In genomic region chr15:57377478-57377847, GRCh38 we compare ENCODE assay signal across 9 cellular contexts. TPM values are rescaled to one million over a fixed set of nuclear protein-coding genes. Genes with fewer than 3 reads are reported as not detected.
DNase-seq lines count a peak whose midpoint lies in the region; ATAC-seq and TF ChIP-seq lines count a peak whose summit lies in the region.
"Had no signal": no experiment of that assay in that cellular context is flagged by ENCODE, and none has a peak within 500 bp of the region (broad histone marks: within the 10 kb centered on the region; RNA-seq: fewer than 3 reads in every experiment).

No MANE protein-coding gene starts in this region.

- no peak for TF ChIP-seq POLR2A in sigmoid colon (IDR thresholded peaks at IDR 0.05)

- H3K27ac Mint-ChIP-seq in Calu3 (ENCODE audit: unreplicated experiment) (no peak overlapping the region), neural crest cell (ENCODE audit: unreplicated experiment) (no peak overlapping the region)

- TF ChIP-seq CTCF in Calu3 (IDR thresholded peaks at IDR 0.05; ENCODE audit: unreplicated experiment) (no peak), neural crest cell (conservative IDR thresholded peaks at IDR 0.05) (no peak), sigmoid colon (IDR thresholded peaks at IDR 0.05) (no peak)

- peaks cover 0 to 4% of the 10 kb centered on the region in 2 donors for H3K4me1 ChIP-seq in esophagus (ENCODE audit: control insufficient read depth in 2 of 2, insufficient read depth in 2 of 2, low read length in 1 of 2)
- H3K4me1 ChIP-seq in sigmoid colon, result peaks cover 0 to 17% (median 12%) of the 10 kb centered on the region in 4 donors

- H3K27me3 Mint-ChIP-seq in Calu3 (ENCODE audit: unreplicated experiment) (peaks cover 39% of the 10 kb centered on the region), neural crest cell (ENCODE audit: low read depth) (peaks cover 53% of the 10 kb centered on the region)

- CTCF ChIA-PET in Calu3 (lab: Charles Lee), result interaction anchor here (0.6 to 3.7 kb wide), 6 partner anchors 18 to 158 kb away, joined by 3 to 45 read pairs (median 3); no protein-coding TSS in a partner anchor

- H3K9me3 Mint-ChIP-seq in Calu3 (ENCODE audit: low read depth, unreplicated experiment), result no peaks in the 10 kb centered on the region
- no peaks in the 10 kb centered on the region for H3K9me3 Mint-ChIP-seq in neural crest cell

- H3K36me3 Mint-ChIP-seq in Calu3 (ENCODE audit: insufficient read depth, unreplicated experiment) (peaks cover 16% of the 10 kb centered on the region), neural crest cell (ENCODE audit: low read depth) (no peaks in the 10 kb centered on the region)

- H3K27me3 ChIP-seq in esophagus (ENCODE audit: control insufficient read depth in 1 of 2, insufficient read depth in 2 of 2, low read length in 2 of 2) (no peaks in the 10 kb centered on the region), sigmoid colon (peaks cover 6 to 57% (median 16%) of the 10 kb centered on the region in 3 donors)

- H3K27ac ChIP-seq in esophagus (ENCODE audit: low read depth in 2 of 2, low read length in 1 of 2) (no peak overlapping the region), sigmoid colon (no peak overlapping the region)

- WGBS in esophagus, 2 donors, result 43 to 57% methylated on average over 4 of the region's 4 CpGs
- WGBS in sigmoid colon, 2 donors, result 23 to 68% methylated on average over 4 of the region's 4 CpGs

- TF ChIP-seq EP300 in sigmoid colon (IDR thresholded peaks at IDR 0.05), result no peak

- intact Hi-C loops in Calu3 (cut with micrococcal nuclease; ENCODE audit: unreplicated experiment) (loop anchor here (1.0 to 5.0 kb wide), 2 partner anchors 130 to 150 kb away; no protein-coding TSS in a partner anchor), sigmoid colon (cut with DNase I) (no loop called here)

- no peaks in the 10 kb centered on the region for H3K36me3 ChIP-seq in esophagus (ENCODE audit: control insufficient read depth in 2 of 2, insufficient read depth in 2 of 2, low read length in 1 of 2)
- no peaks in the 10 kb centered on the region for H3K36me3 ChIP-seq in sigmoid colon

- H3K9me3 ChIP-seq in esophagus (ENCODE audit: control insufficient read depth in 2 of 2, insufficient read depth in 1 of 2, low read depth in 1 of 2, low read length in 1 of 2) (no peaks in the 10 kb centered on the region), sigmoid colon (no peaks in the 10 kb centered on the region)

- H3K4me3 ChIP-seq in esophagus (ENCODE audit: low read depth in 1 of 2, low read length in 2 of 2) (peak overlapping the region; percentile 62 to 66), sigmoid colon (peak overlapping the region in 1 of 4 donors; percentile 73)

- peak; percentile 28 for DNase-seq in Calu3
- peak; percentile 37 for DNase-seq in NCI-H526 treated with DMSO at 0.1 percent for 48 hours (lab: John Stamatoyannopoulos, UW)
- no peak for DNase-seq in neural crest cell (ENCODE audit: low read depth, low spot score)
- DNase-seq in NCI-H1694 treated with DMSO at 0.1 percent for 48 hours (lab: John Stamatoyannopoulos, UW), result no peak
- DNase-seq in Ammon's horn (ENCODE audit: low spot score), result no peak
- DNase-seq in sigmoid colon, result no peak
- DNase-seq: NCI-H2029 had no signal

- no TSS peak for BruUV-seq in Calu3 (replicated peaks; lab: Mats Ljungman, UMichigan)

- H3K4me3 Mint-ChIP-seq in Calu3 (ENCODE audit: low read depth, unreplicated experiment) (peak overlapping the region; percentile 71), neural crest cell (peak overlapping the region; percentile 88)

- H3K4me1 Mint-ChIP-seq in Calu3 (ENCODE audit: low read depth, unreplicated experiment) (peaks cover 10% of the 10 kb centered on the region), neural crest cell (peaks cover 21% of the 10 kb centered on the region)

- ATAC-seq in HG03469 (IDR thresholded peaks at IDR 0.05; ENCODE audit: unreplicated experiment), result no peak

RNA-seq across cellular contexts. Expression of gene CGNL1, which starts 1.2 kb away (rescaled TPM):
- total RNA-seq in Calu3 (2022) (1.8 and 3.3 TPM in 2 replicates), neural crest cell (1.2 and 1.3 TPM in 2 replicates), sigmoid colon (1 to 10 TPM; 1.9 to 7.2 (median 3.4) TPM)
- polyA plus RNA-seq in esophagus (10 to 100 TPM in 1 of 2 donors, 1 to 10 TPM in 1; 6.7 to 16.8 TPM), sigmoid colon (1 to 10 TPM in 2 of 3 donors, under 1 TPM in 1; 0.69 to 2.4 (median 1.8) TPM)

Comparison
In these comparisons a context has a peak if more than half of its experiments do, and no peak if none do; other contexts are left out.
1. DNase-seq: peak in Calu3 (single experiment) and NCI-H526 treated with DMSO at 0.1 percent for 48 hours (single experiment); none in neural crest cell (single experiment), NCI-H1694 treated with DMSO at 0.1 percent for 48 hours (single experiment), Ammon's horn (single experiment) and sigmoid colon (single experiment).